ENCODE assay signal across 18 cellular contexts in the genomic region with DNA sequence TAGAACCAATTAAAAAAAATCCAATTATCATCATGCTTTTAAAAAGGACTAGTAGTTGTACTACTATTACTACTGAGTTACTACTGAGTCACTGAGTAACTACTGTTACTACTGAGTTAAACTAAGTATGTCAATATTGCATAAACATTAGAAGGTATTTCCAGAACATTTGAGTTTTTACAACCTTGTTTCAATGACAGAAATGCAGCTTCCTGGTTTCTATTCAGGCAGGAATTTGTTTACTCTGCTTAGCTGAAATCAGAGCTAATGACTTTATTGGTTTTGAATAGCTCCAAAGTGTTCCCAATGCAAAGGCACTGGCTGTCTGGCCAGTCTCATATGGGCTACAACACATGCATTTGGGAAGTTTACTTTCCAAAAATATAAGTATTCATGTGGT. TPM values are rescaled to one million over a fixed set of nuclear protein-coding genes. Genes with fewer than 3 reads are reported as not detected.
"Had no signal": no experiment of that assay in that cellular context is flagged by ENCODE, and none has a peak within 500 bp of the region (broad histone marks: within the 10 kb centered on the region; RNA-seq: fewer than 3 reads in every experiment).

No MANE protein-coding gene starts in this region.

- H3K4me3 ChIP-seq: coronary artery, right atrium auricular region, skin epidermis, suprapubic skin, transverse colon, uterus had no signal

- DNase-seq: activated CD4-positive, alpha-beta T cell treated with anti-CD3 and anti-CD28 coated beads, Interleukin-2, amount 10 ng/mL, durations not matched to agents 7 days and 5 days; activated CD8-positive, alpha-beta T cell treated with anti-CD3 and anti-CD28 coated beads, Interleukin-2, amount 10 ng/mL, durations not matched to agents 7 days and 5 days; activated effector memory CD4-positive, alpha-beta T cell treated with anti-CD3 and anti-CD28 coated beads, Interleukin-2, amount 50 U/mL, for 16 hours; activated naive CD4-positive, alpha-beta T cell treated with anti-CD3 and anti-CD28 coated beads, Interleukin-2, amount 50 U/mL, for 16 hours; activated T-cell treated with anti-CD3 and anti-CD28 coated beads, Interleukin-2, amount 50 U/mL, for 72 hours; aorta; nephron progenitor cell; occipital lobe; stimulated activated CD4-positive, alpha-beta T cell treated with anti-CD3 and anti-CD28 coated beads, Interleukin-4, amount 100 ng/mL, for 1 hour; stimulated activated naive CD8-positive, alpha-beta T cell treated with anti-CD3 and anti-CD28 coated beads, Interleukin-15, amount 100 ng/mL, for 72 hours; T-helper 1 cell; T1000; transverse colon; uterus had no signal

- H3K9me3 ChIP-seq: right atrium auricular region, suprapubic skin, transverse colon, uterus had no signal

- ATAC-seq: activated CD8-positive, alpha-beta T cell treated with anti-CD3 and anti-CD28 coated beads, Interleukin-2, amount 10 ng/mL, durations not matched to agents 7 days and 5 days; activated T-cell treated with anti-CD3 and anti-CD28 coated beads, Interleukin-2, amount 50 U/mL, for 72 hours; stimulated activated naive CD8-positive, alpha-beta T cell treated with anti-CD3 and anti-CD28 coated beads, Interleukin-15, amount 100 ng/mL, for 72 hours had no signal

- H3K27me3 ChIP-seq: right atrium auricular region, suprapubic skin, transverse colon, uterus had no signal

- H3K36me3 ChIP-seq: right atrium auricular region, suprapubic skin, transverse colon, uterus had no signal

- H3K27ac ChIP-seq: coronary artery, right atrium auricular region, skin epidermis, suprapubic skin, uterus had no signal

- H3K4me1 ChIP-seq: right atrium auricular region, suprapubic skin, uterus had no signal

RNA-seq across cellular contexts. Expression of gene RPS6KA6, which starts 12.1 kb away (rescaled TPM):
- total RNA-seq: activated CD4-positive, alpha-beta T cell treated with anti-CD3 and anti-CD28 coated beads, Interleukin-2, amount 10 ng/mL, durations not matched to agents 7 days and 5 days; activated CD8-positive, alpha-beta T cell treated with anti-CD3 and anti-CD28 coated beads, Interleukin-2, amount 10 ng/mL, durations not matched to agents 7 days and 5 days had no signal
